ENCODE assay signal across 15 cellular contexts in genomic region chr1:7610936-7611335, GRCh38.
A peak's percentile ranks its signal among the peaks of the same experiment; 100 is the strongest.
DNase-seq lines count a peak whose midpoint lies in the region; ATAC-seq and TF ChIP-seq lines count a peak whose summit lies in the region.
"Had no signal": no experiment of that assay in that cellular context is flagged by ENCODE, and none has a peak within 500 bp of the region (broad histone marks: within the 10 kb centered on the region; RNA-seq: fewer than 3 reads in every experiment).

No MANE protein-coding gene starts in this region.

- H3K27me3 Mint-ChIP-seq in CD14-positive monocyte (ENCODE audit: low read depth in 3 of 3) (peaks cover 0 to 1% (median 1%) of the 10 kb centered on the region in 3 donors), nephron progenitor cell (ENCODE audit: low read depth, poor library complexity) (peaks cover 7% of the 10 kb centered on the region)

- no peaks in the 10 kb centered on the region for H3K36me3 ChIP-seq in RWPE2 (ENCODE audit: low read depth)
- no peaks in the 10 kb centered on the region for H3K36me3 ChIP-seq in tibial artery
- H3K36me3 ChIP-seq: BE2C had no signal

- H3K4me1 ChIP-seq in RWPE2 (ENCODE audit: insufficient read depth, poor library complexity, severe bottlenecking) (no peaks in the 10 kb centered on the region), tibial artery (no peaks in the 10 kb centered on the region)
- H3K4me1 ChIP-seq: A549 had no signal

- H3K4me3 ChIP-seq in RWPE2 (ENCODE audit: severe bottlenecking) (no peak overlapping the region), tibial artery (no peak overlapping the region)
- H3K4me3 ChIP-seq: A549 had no signal

- ATAC-seq in RWPE2 (ENCODE audit: low read depth), result no peak
- ATAC-seq: A549; CD8-positive, alpha-beta T cell; HCT116; HepG2 had no signal

- intact Hi-C loops in CD14-positive monocyte (cut with micrococcal nuclease) (no loop called here), tibial artery (cut with DNase I; ENCODE audit: low total_unique reads) (no loop called here)

- H3K27me3 ChIP-seq in RWPE2 (ENCODE audit: insufficient read depth, poor library complexity, severe bottlenecking) (peaks cover 2% of the 10 kb centered on the region), tibial artery (peaks cover 0 to 61% of the 10 kb centered on the region in 2 donors)
- H3K27me3 ChIP-seq: BE2C had no signal

- H3K9me3 ChIP-seq in RWPE2 (ENCODE audit: severe bottlenecking) (no peaks in the 10 kb centered on the region), tibial artery (peaks cover 0 to 12% (median 5%) of the 10 kb centered on the region in 3 donors)
- H3K9me3 ChIP-seq: A549, BE2C had no signal

- H3K4me3 Mint-ChIP-seq in CD14-positive monocyte (no peak overlapping the region), nephron progenitor cell (no peak overlapping the region)
- H3K4me3 Mint-ChIP-seq: CD8-positive, alpha-beta T cell had no signal

- H3K27ac Mint-ChIP-seq in CD14-positive monocyte, result no peak overlapping the region
- no peak overlapping the region for H3K27ac Mint-ChIP-seq in nephron progenitor cell
- H3K27ac Mint-ChIP-seq: CD8-positive, alpha-beta T cell had no signal

- H3K36me3 Mint-ChIP-seq in CD14-positive monocyte, result no peaks in the 10 kb centered on the region
- no peaks in the 10 kb centered on the region for H3K36me3 Mint-ChIP-seq in nephron progenitor cell (ENCODE audit: low read depth)
- H3K36me3 Mint-ChIP-seq: CD8-positive, alpha-beta T cell had no signal

- H3K27ac ChIP-seq in RWPE2 (ENCODE audit: poor library complexity, severe bottlenecking) (no peak overlapping the region), tibial artery (no peak overlapping the region)
- H3K27ac ChIP-seq: A549, C4-2B had no signal

- DNase-seq in CD14-positive monocyte (ENCODE audit: low spot score) (peak; percentile 20), RWPE2 (ENCODE audit: low spot score) (peak; percentile 27), nephron progenitor cell (peak; percentile 0), tibial artery (peak; percentile 10 to 34), NCI-H748 (lab: John Stamatoyannopoulos, UW; ENCODE audit: unreplicated experiment) (no peak), NCI-H1694 (lab: John Stamatoyannopoulos, UW) (no peak)
- DNase-seq: BE2C; CD8-positive, alpha-beta T cell; COR-L47; DND-41; GDM1 had no signal

- peaks cover 0 to 6% (median 0%) of the 10 kb centered on the region in 7 donors for H3K9me3 Mint-ChIP-seq in CD14-positive monocyte
- no peaks in the 10 kb centered on the region for H3K9me3 Mint-ChIP-seq in nephron progenitor cell
- H3K9me3 Mint-ChIP-seq: CD8-positive, alpha-beta T cell had no signal

- TF ChIP-seq CTCF in CD14-positive monocyte (IDR thresholded peaks at IDR 0.05) (no peak), RWPE2 (IDR thresholded peaks at IDR 0.05; ENCODE audit: poor library complexity, severe bottlenecking) (no peak), nephron progenitor cell (IDR thresholded peaks at IDR 0.05) (no peak), tibial artery (IDR thresholded peaks at IDR 0.05) (no peak)

- H3K4me1 Mint-ChIP-seq in CD14-positive monocyte (no peaks in the 10 kb centered on the region), nephron progenitor cell (peaks cover 25% of the 10 kb centered on the region)

Comparison
In these comparisons a context has a peak if more than half of its experiments do, and no peak if none do; other contexts are left out.
1. DNase-seq: peak in CD14-positive monocyte (single experiment), RWPE2 (single experiment), nephron progenitor cell (single experiment) and tibial artery (2 of 2); none in NCI-H748 (single experiment) and NCI-H1694 (single experiment).